ENCODE assay signal across 8 cellular contexts in the genomic region with DNA sequence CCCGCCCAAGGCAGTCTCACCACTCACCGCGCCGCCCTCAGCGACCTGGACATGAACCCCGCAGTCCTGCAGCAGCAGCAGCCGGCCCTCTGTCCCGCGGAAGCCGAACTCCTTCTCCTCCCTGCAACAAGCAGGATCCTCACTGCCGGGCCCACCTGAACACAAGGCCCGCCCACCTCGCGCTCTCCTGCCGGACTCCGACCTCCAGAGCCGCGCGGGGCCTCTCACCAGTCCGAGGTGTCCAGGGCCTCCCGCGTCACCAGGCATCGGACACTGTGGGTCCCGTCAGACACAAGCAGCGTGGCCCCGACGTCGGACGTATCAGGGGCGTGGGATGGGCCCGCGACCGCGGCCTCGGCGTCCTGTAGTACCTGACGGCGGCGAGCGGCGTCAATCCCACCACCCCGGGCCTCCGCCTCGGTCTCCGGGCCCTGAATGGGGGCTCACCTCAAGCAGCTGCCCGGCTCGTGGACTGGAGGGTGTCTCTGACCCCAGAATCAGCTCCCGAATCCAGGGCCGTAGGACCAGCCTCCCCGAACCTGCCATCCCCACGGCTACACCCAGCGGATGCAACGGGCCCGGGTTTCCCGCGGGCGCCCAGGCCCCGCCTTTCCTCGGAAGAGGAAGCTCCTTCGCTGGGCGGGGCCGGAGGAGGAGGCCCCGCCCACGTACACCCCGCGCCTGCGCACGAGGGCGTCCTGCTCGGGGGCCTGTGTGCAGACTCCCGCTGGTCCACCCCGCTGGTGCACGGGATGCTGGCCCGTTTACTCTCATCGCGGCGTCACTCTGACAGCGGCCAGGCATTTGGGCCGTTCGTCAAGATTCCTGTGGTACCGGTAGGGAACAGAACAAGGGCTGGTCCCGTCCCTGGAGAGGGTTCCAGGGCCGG. TPM values are rescaled to one million over a fixed set of nuclear protein-coding genes. Genes with fewer than 3 reads are reported as not detected.
DNase-seq lines count a peak whose midpoint lies in the region; ATAC-seq, FAIRE-seq and TF ChIP-seq lines count a peak whose summit lies in the region.

Gene ACD, minus strand, starts transcription at position 586 of the 889 bp plus-strand sequence. Its CDS starts 40 bp downstream, at position 546.

- DNase-seq in NCI-H146 (lab: John Stamatoyannopoulos, UW): peak; percentile 85
- peak; percentile 80 for DNase-seq in T-helper 22 cell (ENCODE audit: low read depth)
- DNase-seq in astrocyte (ENCODE audit: low read depth): peak; percentile 57
- DNase-seq in right cardiac atrium: peak; percentile 92 to 97 (median 96)
- DNase-seq in renal cortical epithelial cell (ENCODE audit: low read depth): peak; percentile 74
- DNase-seq in aorta: peak; percentile 93 to 97

- peak within 1 kb of the TSS; percentile 93 for H3K4me2 ChIP-seq in astrocyte (ENCODE audit: low read length)

- under 1% methylated on average over 83 of the region's 83 CpGs for WGBS in right cardiac atrium
- 0 to 1% methylated on average over 76 to 83 of the region's 83 CpGs for WGBS in aorta, 2 donors

- H3K4me3 ChIP-seq in astrocyte (ENCODE audit: insufficient read depth, low read depth, low read length) (peak within 1 kb of the TSS; percentile 77), right cardiac atrium (ENCODE audit: low read length) (peak within 1 kb of the TSS; percentile 68), aorta (ENCODE audit: low read length in 2 of 2) (peak within 1 kb of the TSS; percentile 63 to 64)

- H3K36me3 ChIP-seq in astrocyte (ENCODE audit: insufficient read depth, low read length): peaks cover 2% of the 10 kb centered on the region
- no peaks in the 10 kb centered on the region for H3K36me3 ChIP-seq in aorta (ENCODE audit: control insufficient read depth in 1 of 2, insufficient read depth in 2 of 2, low read length in 1 of 2)

- peak within 1 kb of the TSS; percentile 96 for H2AFZ ChIP-seq in astrocyte (ENCODE audit: low read depth, low read length)

- H3K9me3 Mint-ChIP-seq in astrocyte (ENCODE audit: unreplicated experiment): no peaks in the 10 kb centered on the region

- peak within 1 kb of the TSS; percentile 90 for H3K4me3 Mint-ChIP-seq in astrocyte (ENCODE audit: unreplicated experiment)

- no peak for FAIRE-seq in astrocyte (lab: Jason Lieb, UNC)

- H3K9ac ChIP-seq in astrocyte (ENCODE audit: low read length): peak within 1 kb of the TSS; percentile 87

- no peaks in the 10 kb centered on the region for H3K9me3 ChIP-seq in astrocyte (ENCODE audit: insufficient read depth, low read depth, low read length)
- H3K9me3 ChIP-seq in right cardiac atrium (ENCODE audit: control insufficient read depth, low read length): no peaks in the 10 kb centered on the region
- no peaks in the 10 kb centered on the region for H3K9me3 ChIP-seq in aorta (ENCODE audit: control insufficient read depth, low read length)

- peak within 1 kb of the TSS; percentile 86 for H3K27ac ChIP-seq in astrocyte (ENCODE audit: low read depth, low read length)
- peak within 1 kb of the TSS; percentile 50 for H3K27ac ChIP-seq in right cardiac atrium (ENCODE audit: low read length)
- H3K27ac ChIP-seq in aorta (ENCODE audit: low read depth in 1 of 2, low read length in 2 of 2): peak within 1 kb of the TSS in 1 of 2 donors; percentile 89

- peaks cover 14% of the 10 kb centered on the region for H3K27me3 Mint-ChIP-seq in astrocyte (ENCODE audit: low read depth, unreplicated experiment)

- H3K4me1 Mint-ChIP-seq in astrocyte (ENCODE audit: low read depth, unreplicated experiment): peaks cover 1% of the 10 kb centered on the region

- peak within 1 kb of the TSS; percentile 89 for H3K27ac Mint-ChIP-seq in astrocyte (ENCODE audit: unreplicated experiment)

- TF ChIP-seq CTCF in astrocyte (IDR thresholded peaks at IDR 0.05; ENCODE audit: insufficient read depth, low read depth, low read length): no peak

- intact Hi-C loops in right cardiac atrium (cut with DNase I) (loop anchor here (10.0 kb wide), 2 partner anchors 95 to 135 kb away; partner anchors contain the start of genes CTCF (in 3 of the 4) and RIPOR1 (in 1 of the 4)), aorta (cut with DNase I) (loop anchor here (2.0 to 5.0 kb wide), 2 partner anchors 97 to 98 kb away; partner anchors contain the start of gene CTCF (in 2 of the 2))

- peaks cover 6% of the 10 kb centered on the region for H3K36me3 Mint-ChIP-seq in astrocyte (ENCODE audit: low read depth, unreplicated experiment)

- no peaks in the 10 kb centered on the region for H3K27me3 ChIP-seq in astrocyte (ENCODE audit: insufficient read depth, low read length)
- no peaks in the 10 kb centered on the region for H3K27me3 ChIP-seq in right cardiac atrium (ENCODE audit: control insufficient read depth, insufficient read depth)
- H3K27me3 ChIP-seq in aorta (ENCODE audit: control insufficient read depth in 1 of 2, insufficient read depth in 2 of 2, low read length in 1 of 2): no peaks in the 10 kb centered on the region

- H4K20me1 ChIP-seq in astrocyte (ENCODE audit: insufficient read depth, low read length): peaks cover 27% of the 10 kb centered on the region

- ATAC-seq in GM18498 (IDR thresholded peaks at IDR 0.05; ENCODE audit: unreplicated experiment) (peak; percentile 58), HG02798 (IDR thresholded peaks at IDR 0.05; ENCODE audit: poor library complexity, unreplicated experiment) (peak; percentile 64), right cardiac atrium (peak; percentile 90 to 92), aorta (ENCODE audit: low FRiP score) (peak; percentile 96)

- peaks cover 14% of the 10 kb centered on the region for H3K79me2 ChIP-seq in astrocyte (ENCODE audit: insufficient read depth, low read length)

- H3K4me1 ChIP-seq in astrocyte (ENCODE audit: insufficient read depth, low read length) (peaks cover 14% of the 10 kb centered on the region), right cardiac atrium (ENCODE audit: control insufficient read depth, insufficient read depth, low read length) (no peaks in the 10 kb centered on the region), aorta (ENCODE audit: control insufficient read depth in 1 of 2, insufficient read depth in 2 of 2, low read length in 2 of 2) (no peaks in the 10 kb centered on the region)

RNA-seq across cellular contexts. Expression of gene ACD, which starts in this region (rescaled TPM):
- total RNA-seq in astrocyte (11.8 and 13.5 TPM in 2 replicates), right cardiac atrium (10 to 100 TPM in 2 of 4 donors, 1 to 10 TPM in 2; 7.9 to 10.9 (median 9.4) TPM), renal cortical epithelial cell (10.0 and 11.3 TPM in 2 replicates), aorta (10 to 100 TPM; 15.7 to 21.9 TPM)
- polyA plus RNA-seq in right cardiac atrium (9.9 TPM), aorta (10 to 100 TPM in 1 of 2 donors, 1 to 10 TPM in 1; 7.0 to 34.6 TPM)
